8 cellular contexts compared by ENCODE assay signal in the genomic region with DNA sequence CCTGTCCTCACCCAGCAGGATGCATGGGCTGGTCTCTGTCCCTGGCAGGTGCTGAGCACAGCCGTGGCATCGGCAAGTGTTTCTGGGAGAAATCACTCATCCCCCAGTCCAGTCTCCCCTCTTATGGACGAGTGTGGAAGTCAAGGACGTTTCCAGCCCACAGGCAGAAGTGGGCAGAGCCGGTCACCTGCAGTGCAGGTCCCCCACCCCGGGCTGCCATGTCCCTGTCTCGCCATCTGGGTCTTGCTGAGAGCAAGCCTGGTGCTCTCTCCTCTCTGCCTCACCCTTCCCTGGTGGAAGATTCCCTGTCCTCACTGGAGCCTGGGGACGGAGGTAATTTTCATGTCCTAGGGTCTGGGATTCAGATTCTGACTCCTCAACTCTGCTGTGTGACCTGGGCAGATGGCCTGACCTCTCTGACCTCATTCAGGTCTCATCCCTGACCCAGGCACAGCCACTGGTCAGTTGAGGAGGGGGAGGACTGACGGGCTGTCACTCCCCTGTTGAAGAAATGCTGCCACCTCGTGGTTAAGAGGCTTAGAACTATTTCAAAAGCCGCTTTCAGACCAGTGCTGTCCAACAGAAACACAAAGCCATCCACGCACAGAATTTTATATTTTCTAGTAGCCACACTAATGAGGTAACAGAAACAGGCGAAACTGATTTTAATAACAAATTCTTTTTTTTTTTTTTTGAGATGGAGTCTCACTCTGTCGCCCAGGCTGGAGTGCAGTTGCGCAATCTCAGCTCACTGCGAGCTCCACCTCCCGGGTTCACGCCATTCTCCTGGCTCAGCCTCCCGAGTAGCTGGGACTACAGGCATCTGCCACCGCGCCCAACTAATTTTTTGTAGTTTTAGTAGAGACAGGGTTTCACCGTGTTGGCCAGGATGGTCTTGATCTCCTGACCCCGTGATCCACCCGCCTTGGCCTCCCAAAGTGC. TPM values are rescaled to one million over a fixed set of nuclear protein-coding genes. Genes with fewer than 3 reads are reported as not detected.
DNase-seq lines count a peak whose midpoint lies in the region; ATAC-seq and TF ChIP-seq lines count a peak whose summit lies in the region.
"Had no signal": no experiment of that assay in that cellular context is flagged by ENCODE, and none has a peak within 500 bp of the region (broad histone marks: within the 10 kb centered on the region; RNA-seq: fewer than 3 reads in every experiment).

No MANE protein-coding gene starts in this region.

- H3K4me1 ChIP-seq in DOHH2 (ENCODE audit: control insufficient read depth, low read length) (no peaks in the 10 kb centered on the region), OCI-LY3 (ENCODE audit: low read length) (no peaks in the 10 kb centered on the region), aorta (ENCODE audit: control insufficient read depth in 1 of 2, insufficient read depth in 2 of 2, low read length in 2 of 2) (no peaks in the 10 kb centered on the region)

- H2AFZ ChIP-seq in OCI-LY3 (ENCODE audit: low read depth, low read length) = no peak overlapping the region

- H3K79me2 ChIP-seq in DOHH2 (ENCODE audit: control insufficient read depth, low read length) (no peaks in the 10 kb centered on the region), OCI-LY3 (ENCODE audit: low read length) (no peaks in the 10 kb centered on the region)

- DNase-seq in HCEC 1CT (peak; percentile 32), coronary artery (ENCODE audit: low spot score) (no peak), left lobe of liver (ENCODE audit: low spot score) (peak; percentile 55), aorta (no peak), NK-92 (lab: John Stamatoyannopoulos, UW; ENCODE audit: unreplicated experiment) (no peak)

- H3K4me2 ChIP-seq in DOHH2 (ENCODE audit: low read length) = no peak overlapping the region
- no peak overlapping the region for H3K4me2 ChIP-seq in OCI-LY3 (ENCODE audit: low read length)

- H3K36me3 ChIP-seq in DOHH2 (ENCODE audit: control insufficient read depth, low read length) = no peaks in the 10 kb centered on the region
- H3K36me3 ChIP-seq in OCI-LY3 (replicated peaks; ENCODE audit: low read depth, low read length) = no peaks in the 10 kb centered on the region
- H3K36me3 ChIP-seq in aorta (ENCODE audit: control insufficient read depth in 1 of 2, insufficient read depth in 2 of 2, low read length in 1 of 2) = no peaks in the 10 kb centered on the region

- TF ChIP-seq CTCF in DOHH2 (IDR thresholded peaks at IDR 0.05; ENCODE audit: low read depth, low read length, poor library complexity, severe bottlenecking) (peak; percentile 68), OCI-LY3 (IDR thresholded peaks at IDR 0.05; ENCODE audit: low read depth, low read length) (peak; percentile 73), coronary artery (IDR thresholded peaks at IDR 0.05) (peak; percentile 53)

- H3K4me3 ChIP-seq in DOHH2 (ENCODE audit: low read length) = no peak overlapping the region
- no peak overlapping the region for H3K4me3 ChIP-seq in OCI-LY3 (ENCODE audit: low read length)
- no peak overlapping the region for H3K4me3 ChIP-seq in coronary artery
- no peak overlapping the region for H3K4me3 ChIP-seq in aorta (ENCODE audit: low read length in 2 of 2)

- no peaks in the 10 kb centered on the region for H3F3A ChIP-seq in DOHH2 (ENCODE audit: control insufficient read depth, insufficient read depth)

- H3K27me3 ChIP-seq in DOHH2 (ENCODE audit: control insufficient read depth, low read length) = peaks cover 2% of the 10 kb centered on the region; the same call in 1 of the 2 replicates
- no peaks in the 10 kb centered on the region for H3K27me3 ChIP-seq in OCI-LY3 (ENCODE audit: low read depth, low read length)
- H3K27me3 ChIP-seq in aorta (ENCODE audit: control insufficient read depth in 1 of 2, insufficient read depth in 2 of 2, low read length in 1 of 2) = no peaks in the 10 kb centered on the region

- no peak overlapping the region for H3K27ac ChIP-seq in DOHH2 (ENCODE audit: low read depth, low read length)
- H3K27ac ChIP-seq in OCI-LY3 (ENCODE audit: low read length) = no peak overlapping the region
- H3K27ac ChIP-seq in coronary artery = no peak overlapping the region
- H3K27ac ChIP-seq in aorta (ENCODE audit: low read depth in 1 of 2, low read length in 2 of 2) = no peak overlapping the region

- no peak overlapping the region for H3K9ac ChIP-seq in OCI-LY3 (ENCODE audit: low read length)

- H4K20me1 ChIP-seq in DOHH2 (ENCODE audit: control insufficient read depth, insufficient read depth, low read depth, low read length) (no peaks in the 10 kb centered on the region), OCI-LY3 (ENCODE audit: insufficient read depth, low read length) (no peaks in the 10 kb centered on the region)

- no peaks in the 10 kb centered on the region for H3K9me2 ChIP-seq in DOHH2 (replicated peaks; ENCODE audit: control insufficient read depth, low read length)

- H3K9me3 ChIP-seq in DOHH2 (ENCODE audit: control insufficient read depth, insufficient read depth, low read length) (no peaks in the 10 kb centered on the region), OCI-LY3 (ENCODE audit: insufficient read depth, low read length) (no peaks in the 10 kb centered on the region), aorta (ENCODE audit: control insufficient read depth, low read length) (no peaks in the 10 kb centered on the region)

- ATAC-seq in left lobe of liver = peak; percentile 85
- peak; percentile 67 for ATAC-seq in aorta (ENCODE audit: low FRiP score)

- intact Hi-C loops in aorta (cut with DNase I) = loop anchor here (2.0 to 10.0 kb wide), 2 partner anchors 126 to 350 kb away; no protein-coding TSS in a partner anchor

- WGBS in aorta, 2 donors = 52 to 54% methylated on average over 24 of the region's 24 CpGs

RNA-seq across cellular contexts. Expression of a gene that starts 1.8 kb away (rescaled TPM):
- total RNA-seq in left lobe of liver = 0.45 TPM
- 1 to 10 TPM; 3.8 to 10.0 TPM for total RNA-seq in aorta
- under 1 TPM; 0.13 to 0.82 TPM for polyA plus RNA-seq in aorta
- total RNA-seq: activated naive CD4-positive, alpha-beta T cell treated with anti-CD3 and anti-CD28 coated beads, Interleukin-2, amount 50 U/mL, for 72 hours had no signal

RNA-seq across cellular contexts. Expression of a gene that starts 14.2 kb away (rescaled TPM):
- total RNA-seq in left lobe of liver = not detected
- under 1 TPM in 1 of 2 donors, not detected in 1; 0.48 TPM for total RNA-seq in aorta
- polyA plus RNA-seq in aorta = not detected

Comparison
In these comparisons a context has a peak if more than half of its experiments do, and no peak if none do; other contexts are left out.
1. DNase-seq: peak in HCEC 1CT (single experiment) and left lobe of liver (single experiment); none in coronary artery (single experiment), aorta (0 of 2) and NK-92 (single experiment).
2. Peak in every context shown above with its lines, with median percentiles within 50 percentile points of each other: CTCF ChIP-seq.